ENCODE assay signal across 13 cellular contexts in the genomic region with DNA sequence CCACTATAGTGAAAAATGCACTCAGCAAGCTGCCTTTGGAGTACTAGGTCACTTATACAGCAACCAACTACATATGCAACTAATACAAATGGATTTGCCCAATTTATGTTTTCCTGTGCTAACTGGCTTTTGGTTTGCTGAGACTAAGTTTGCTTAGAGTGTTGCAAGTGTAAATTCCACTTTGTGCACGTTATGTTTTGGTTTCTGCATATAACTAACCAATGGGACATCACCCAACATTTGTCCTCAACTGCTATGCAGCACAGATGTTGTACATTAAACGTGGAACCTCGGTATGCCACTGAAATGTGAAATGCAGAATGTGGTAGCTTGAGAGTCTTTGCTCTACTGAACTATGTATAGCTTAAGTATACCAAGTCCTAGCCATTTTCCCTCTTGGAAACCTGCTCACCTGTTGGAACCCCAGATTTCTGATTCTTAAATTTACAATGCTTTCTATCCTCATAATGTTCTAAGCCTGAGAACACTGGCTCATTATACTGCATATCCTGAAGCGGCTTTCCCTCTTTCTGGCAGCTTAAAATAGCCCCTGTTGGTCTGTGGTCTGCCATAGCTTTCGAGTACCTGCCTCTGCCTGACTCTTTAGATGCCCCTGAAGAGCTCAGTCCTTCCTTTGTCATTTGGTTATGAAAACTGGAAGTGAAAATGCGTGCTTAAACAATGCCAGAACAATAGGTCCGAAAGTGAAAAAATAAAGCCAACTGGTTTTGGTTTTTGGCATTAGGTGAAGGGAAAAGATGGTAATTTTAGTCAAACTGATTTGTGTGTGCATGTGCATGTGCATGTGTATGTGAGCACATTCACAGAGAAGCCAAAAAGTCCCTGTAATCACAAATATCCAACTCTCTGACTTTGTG.
DNase-seq lines count a peak whose midpoint lies in the region; ATAC-seq and TF ChIP-seq lines count a peak whose summit lies in the region.
"Had no signal": no experiment of that assay in that cellular context is flagged by ENCODE, and none has a peak within 500 bp of the region (broad histone marks: within the 10 kb centered on the region; RNA-seq: fewer than 3 reads in every experiment).

No MANE protein-coding gene starts in this region.

- no peaks in the 10 kb centered on the region for H3K9me3 Mint-ChIP-seq in activated naive CD4-positive, alpha-beta T cell treated with anti-CD3 and anti-CD28 coated beads for 36 hours
- H3K9me3 Mint-ChIP-seq in activated CD8-positive, alpha-beta T cell treated with anti-CD3 and anti-CD28 coated beads, Interleukin-2, amount 10 ng/mL, durations not matched to agents 7 days and 5 days (ENCODE audit: insufficient read depth), result no peaks in the 10 kb centered on the region

- H3K9ac ChIP-seq in MM.1S (ENCODE audit: low read length), result peak overlapping the region; percentile 17; the same call in 1 of the 2 replicates
- H3K9ac ChIP-seq: GM23248 had no signal

- no peaks in the 10 kb centered on the region for H3K27me3 Mint-ChIP-seq in activated naive CD4-positive, alpha-beta T cell treated with anti-CD3 and anti-CD28 coated beads for 36 hours (ENCODE audit: low read depth)
- no peaks in the 10 kb centered on the region for H3K27me3 Mint-ChIP-seq in activated CD8-positive, alpha-beta T cell treated with anti-CD3 and anti-CD28 coated beads, Interleukin-2, amount 10 ng/mL, durations not matched to agents 7 days and 5 days (ENCODE audit: low read depth)
- H3K27me3 Mint-ChIP-seq: B cell had no signal

- DNase-seq in MM.1S (peak; percentile 93), pons (ENCODE audit: low spot score) (no peak)
- no peak for DNase-seq in stimulated activated CD4-positive, alpha-beta T cell treated with anti-CD3 and anti-CD28 coated beads, Interleukin-4, amount 100 ng/mL, for 1 hour
- DNase-seq in activated naive CD4-positive, alpha-beta T cell treated with anti-CD3 and anti-CD28 coated beads for 36 hours, result no peak
- no peak for DNase-seq in activated CD8-positive, alpha-beta T cell treated with anti-CD3 and anti-CD28 coated beads, Interleukin-2, amount 10 ng/mL, durations not matched to agents 7 days and 5 days
- DNase-seq: activated T-cell treated with anti-CD3 and anti-CD28 coated beads, Interleukin-2, amount 50 U/mL, for 48 hours; GM23248; hippocampal formation; NCI-H1436 treated with DMSO at 0.1 percent for 48 hours had no signal

- no peak overlapping the region for H2AFZ ChIP-seq in MM.1S (ENCODE audit: low read length)
- H2AFZ ChIP-seq: GM23248 had no signal

- CTCF ChIA-PET in activated naive CD4-positive, alpha-beta T cell treated with anti-CD3 and anti-CD28 coated beads for 36 hours (lab: Charles Lee), result no interaction called here
- CTCF ChIA-PET in activated CD8-positive, alpha-beta T cell treated with anti-CD3 and anti-CD28 coated beads, Interleukin-2, amount 10 ng/mL, durations not matched to agents 7 days and 5 days (lab: Charles Lee), result no interaction called here

- H3K36me3 Mint-ChIP-seq in activated naive CD4-positive, alpha-beta T cell treated with anti-CD3 and anti-CD28 coated beads for 36 hours (ENCODE audit: low read depth), result no peaks in the 10 kb centered on the region
- H3K36me3 Mint-ChIP-seq in activated CD8-positive, alpha-beta T cell treated with anti-CD3 and anti-CD28 coated beads, Interleukin-2, amount 10 ng/mL, durations not matched to agents 7 days and 5 days (ENCODE audit: low read depth), result no peaks in the 10 kb centered on the region

- peak overlapping the region; percentile 87 for H3K4me2 ChIP-seq in MM.1S (ENCODE audit: low read depth, low read length)

- no peaks in the 10 kb centered on the region for H3K9me3 ChIP-seq in MM.1S (replicated peaks; ENCODE audit: insufficient read depth, low read length)

- no peaks in the 10 kb centered on the region for H4K20me1 ChIP-seq in MM.1S (ENCODE audit: insufficient read depth, low read length)

- no peak overlapping the region for H3K4me3 Mint-ChIP-seq in activated naive CD4-positive, alpha-beta T cell treated with anti-CD3 and anti-CD28 coated beads for 36 hours
- H3K4me3 Mint-ChIP-seq in activated CD8-positive, alpha-beta T cell treated with anti-CD3 and anti-CD28 coated beads, Interleukin-2, amount 10 ng/mL, durations not matched to agents 7 days and 5 days, result no peak overlapping the region
- H3K4me3 Mint-ChIP-seq: B cell had no signal

- H3K4me3 ChIP-seq in MM.1S (ENCODE audit: low read length), result peak overlapping the region; percentile 35
- H3K4me3 ChIP-seq: GM23248 had no signal

- no peaks in the 10 kb centered on the region for H3K36me3 ChIP-seq in MM.1S (replicated peaks; ENCODE audit: insufficient read depth, low read length)

- H3K4me1 Mint-ChIP-seq in activated naive CD4-positive, alpha-beta T cell treated with anti-CD3 and anti-CD28 coated beads for 36 hours (ENCODE audit: low read depth), result peaks cover 10% of the 10 kb centered on the region
- no peaks in the 10 kb centered on the region for H3K4me1 Mint-ChIP-seq in activated CD8-positive, alpha-beta T cell treated with anti-CD3 and anti-CD28 coated beads, Interleukin-2, amount 10 ng/mL, durations not matched to agents 7 days and 5 days (ENCODE audit: low read depth)
- H3K4me1 Mint-ChIP-seq: B cell had no signal

- no peak overlapping the region for H3K27ac Mint-ChIP-seq in activated naive CD4-positive, alpha-beta T cell treated with anti-CD3 and anti-CD28 coated beads for 36 hours
- no peak overlapping the region for H3K27ac Mint-ChIP-seq in activated CD8-positive, alpha-beta T cell treated with anti-CD3 and anti-CD28 coated beads, Interleukin-2, amount 10 ng/mL, durations not matched to agents 7 days and 5 days
- H3K27ac Mint-ChIP-seq: B cell had no signal

- peaks cover 21% of the 10 kb centered on the region for H3F3A ChIP-seq in MM.1S (ENCODE audit: insufficient read depth, low read length)

- H3K4me1 ChIP-seq in MM.1S (ENCODE audit: low read length), result peaks cover 29% of the 10 kb centered on the region

- H3K27ac ChIP-seq in MM.1S (ENCODE audit: low read length), result peak overlapping the region; percentile 77; the same call in 1 of the 2 replicates
- H3K27ac ChIP-seq: GM23248 had no signal

- H3K79me2 ChIP-seq in MM.1S (ENCODE audit: low read length), result no peaks in the 10 kb centered on the region

- no peaks in the 10 kb centered on the region for H3K9me2 ChIP-seq in MM.1S (replicated peaks; ENCODE audit: insufficient read depth, low read length)

- peaks cover 40% of the 10 kb centered on the region for H3K27me3 ChIP-seq in MM.1S (replicated peaks; ENCODE audit: insufficient read depth, low read length)

- intact Hi-C loops in activated naive CD4-positive, alpha-beta T cell treated with anti-CD3 and anti-CD28 coated beads for 36 hours (cut with micrococcal nuclease), result no loop called here

- peak; percentile 90 for ATAC-seq in GM18498 (IDR thresholded peaks at IDR 0.05; ENCODE audit: unreplicated experiment)
- ATAC-seq in GM19467 (IDR thresholded peaks at IDR 0.05; ENCODE audit: unreplicated experiment), result peak; percentile 57
- peak; percentile 90 for ATAC-seq in HG02885 (IDR thresholded peaks at IDR 0.05; ENCODE audit: poor library complexity, unreplicated experiment)
- no peak for ATAC-seq in activated CD8-positive, alpha-beta T cell treated with anti-CD3 and anti-CD28 coated beads, Interleukin-2, amount 10 ng/mL, durations not matched to agents 7 days and 5 days

- POLR2A ChIA-PET in activated CD8-positive, alpha-beta T cell treated with anti-CD3 and anti-CD28 coated beads, Interleukin-2, amount 10 ng/mL, durations not matched to agents 7 days and 5 days (lab: Charles Lee), result interaction anchor here (0.8 kb wide), 1 partner anchor 15 kb away, joined by 3 read pairs; no protein-coding TSS in a partner anchor

- TF ChIP-seq CTCF in MM.1S (IDR thresholded peaks at IDR 0.05; ENCODE audit: low read length), result no peak
